ENCODE assay signal across 8 cellular contexts in the genomic region with DNA sequence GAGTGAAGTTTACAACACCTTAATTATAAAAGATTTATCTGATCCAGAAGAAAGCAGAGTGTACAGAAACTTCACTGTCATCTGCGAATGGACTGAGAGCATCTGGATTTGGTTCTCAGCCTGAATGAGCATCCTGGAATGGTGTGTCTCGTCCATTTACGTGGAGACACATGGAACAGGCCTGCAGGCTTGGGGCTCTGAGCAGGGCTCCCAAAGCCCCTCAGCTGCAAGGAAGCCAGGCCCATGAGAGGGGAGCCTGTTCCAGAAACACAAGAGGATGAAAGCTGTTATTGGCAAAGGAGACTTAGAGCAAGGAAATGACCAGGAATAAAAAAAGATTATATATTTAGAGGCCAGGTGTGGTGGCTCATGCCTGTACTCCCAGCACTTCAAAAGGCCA. TPM values are rescaled to one million over a fixed set of nuclear protein-coding genes. Genes with fewer than 3 reads are reported as not detected.
DNase-seq lines count a peak whose midpoint lies in the region; ATAC-seq lines count a peak whose summit lies in the region.
"Had no signal": no experiment of that assay in that cellular context is flagged by ENCODE, and none has a peak within 500 bp of the region (broad histone marks: within the 10 kb centered on the region; RNA-seq: fewer than 3 reads in every experiment).

No MANE protein-coding gene starts in this region.

- POLR2A ChIA-PET in CD8-positive, alpha-beta memory T cell (lab: Charles Lee): no interaction called here

- H3K27me3 ChIP-seq in CD8-positive, alpha-beta memory T cell (ENCODE audit: insufficient read depth, low read length, poor library complexity, severe bottlenecking): no peaks in the 10 kb centered on the region
- no peaks in the 10 kb centered on the region for H3K27me3 ChIP-seq in HUES64 (ENCODE audit: insufficient read depth, low read length)

- H3K4me3 ChIP-seq in CD8-positive, alpha-beta memory T cell (ENCODE audit: low read length): no peak overlapping the region
- H3K4me3 ChIP-seq in HUES64 (ENCODE audit: low read length): no peak overlapping the region

- no peak overlapping the region for H3K9ac ChIP-seq in HUES64 (ENCODE audit: low read depth, low read length)

- peaks cover 4 to 48% (median 5%) of the 10 kb centered on the region in 3 donors for H3K36me3 Mint-ChIP-seq in CD8-positive, alpha-beta memory T cell
- peaks cover 20% of the 10 kb centered on the region for H3K36me3 Mint-ChIP-seq in activated T-cell treated with anti-CD3 and anti-CD28 coated beads, Interleukin-2, amount 50 U/mL, for 4 hours (ENCODE audit: insufficient read depth)
- peaks cover 0 to 5% of the 10 kb centered on the region in 2 donors for H3K36me3 Mint-ChIP-seq in naive B cell

- peaks cover 3% of the 10 kb centered on the region for H3K36me3 ChIP-seq in CD8-positive, alpha-beta memory T cell (ENCODE audit: insufficient read depth, low read length)
- peaks cover 49% of the 10 kb centered on the region for H3K36me3 ChIP-seq in HUES64 (ENCODE audit: insufficient read depth, low read length)

- H3K4me3 Mint-ChIP-seq in CD8-positive, alpha-beta memory T cell: peak overlapping the region; percentile 73 to 92 (median 86)
- H3K4me3 Mint-ChIP-seq in activated T-cell treated with anti-CD3 and anti-CD28 coated beads, Interleukin-2, amount 50 U/mL, for 4 hours: peak overlapping the region; percentile 61
- peak overlapping the region; percentile 1 to 91 (median 81) for H3K4me3 Mint-ChIP-seq in naive B cell

- no peaks in the 10 kb centered on the region for H3K27me3 Mint-ChIP-seq in CD8-positive, alpha-beta memory T cell
- no peaks in the 10 kb centered on the region for H3K27me3 Mint-ChIP-seq in activated T-cell treated with anti-CD3 and anti-CD28 coated beads, Interleukin-2, amount 50 U/mL, for 4 hours (ENCODE audit: low read depth)
- H3K27me3 Mint-ChIP-seq in naive B cell: no peaks in the 10 kb centered on the region

- CTCF ChIA-PET in CD8-positive, alpha-beta memory T cell (lab: Charles Lee): no interaction called here

- peaks cover 56% of the 10 kb centered on the region for H3K4me1 ChIP-seq in CD8-positive, alpha-beta memory T cell (ENCODE audit: insufficient read depth, low read length)
- peaks cover 20% of the 10 kb centered on the region for H3K4me1 ChIP-seq in HUES64 (ENCODE audit: insufficient read depth, low read length)

- peaks cover 0 to 3% (median under 1%) of the 10 kb centered on the region in 5 donors for H3K9me3 Mint-ChIP-seq in CD8-positive, alpha-beta memory T cell
- H3K9me3 Mint-ChIP-seq in activated T-cell treated with anti-CD3 and anti-CD28 coated beads, Interleukin-2, amount 50 U/mL, for 4 hours: no peaks in the 10 kb centered on the region
- no peaks in the 10 kb centered on the region for H3K9me3 Mint-ChIP-seq in naive B cell

- H3K27ac ChIP-seq in CD8-positive, alpha-beta memory T cell (ENCODE audit: low read depth, low read length): no peak overlapping the region
- peak overlapping the region; percentile 53; the same call in 1 of the 2 replicates for H3K27ac ChIP-seq in HUES64 (ENCODE audit: low read depth, low read length)

- 92% methylated on average over 3 of the region's 3 CpGs for WGBS in HUES64

- DNase-seq in CD8-positive, alpha-beta memory T cell: no peak
- no peak for DNase-seq in activated T-cell treated with anti-CD3 and anti-CD28 coated beads, Interleukin-2, amount 50 U/mL, for 4 hours
- no peak for DNase-seq in naive B cell
- no peak for DNase-seq in NCI-H2029 (lab: John Stamatoyannopoulos, UW)

- ATAC-seq in activated T-cell treated with anti-CD3 and anti-CD28 coated beads, Interleukin-2, amount 50 U/mL, for 4 hours: no peak
- no peak for ATAC-seq in naive B cell (ENCODE audit: low read depth in 2 of 2)
- ATAC-seq in HG02571 (IDR thresholded peaks at IDR 0.05; ENCODE audit: unreplicated experiment): no peak
- no peak for ATAC-seq in HG02870 (IDR thresholded peaks at IDR 0.05; ENCODE audit: unreplicated experiment)

- H3K9me3 ChIP-seq in CD8-positive, alpha-beta memory T cell (ENCODE audit: low read length): no peaks in the 10 kb centered on the region
- H3K9me3 ChIP-seq in HUES64 (ENCODE audit: insufficient read depth, low read depth, low read length): no peaks in the 10 kb centered on the region

- H3K27ac Mint-ChIP-seq in CD8-positive, alpha-beta memory T cell: peak overlapping the region in 7 of 8 donors; percentile 42 to 92 (median 85)
- H3K27ac Mint-ChIP-seq in naive B cell: peak overlapping the region in 4 of 6 donors; percentile 64 to 90 (median 75)

- H3K4me1 Mint-ChIP-seq in CD8-positive, alpha-beta memory T cell: peaks cover 55 to 57% (median 57%) of the 10 kb centered on the region in 3 donors
- peaks cover 56% of the 10 kb centered on the region for H3K4me1 Mint-ChIP-seq in activated T-cell treated with anti-CD3 and anti-CD28 coated beads, Interleukin-2, amount 50 U/mL, for 4 hours (ENCODE audit: low read depth)
- peaks cover 26 to 53% (median 48%) of the 10 kb centered on the region in 3 donors for H3K4me1 Mint-ChIP-seq in naive B cell

RNA-seq across cellular contexts. Expression of a gene that starts 22.1 kb away (rescaled TPM):
- total RNA-seq in CD8-positive, alpha-beta memory T cell: 1 to 10 TPM; 2.0 to 2.5 TPM
- polyA plus RNA-seq in CD8-positive, alpha-beta memory T cell: not detected
- 9.0 TPM for polyA plus RNA-seq in HUES64 (2013, experiment 1 of 2)
- polyA plus RNA-seq in HUES64 (2013, experiment 2 of 2): 8.8 TPM
- total RNA-seq in activated T-cell treated with anti-CD3 and anti-CD28 coated beads, Interleukin-2, amount 50 U/mL, for 4 hours: 10 to 100 TPM in 2 of 3 donors, 1 to 10 TPM in 1; 9.5 to 16.7 (median 10.5) TPM
- polyA plus RNA-seq in naive B cell (ENCODE audit: low read depth in 6 of 6): not detected
- total RNA-seq: RPMI7951 had no signal

RNA-seq across cellular contexts. Expression of a gene that starts 28.0 kb away (rescaled TPM):
- total RNA-seq in CD8-positive, alpha-beta memory T cell: 100 to 1,000 TPM; 109 to 110 TPM
- polyA plus RNA-seq in CD8-positive, alpha-beta memory T cell: 68.1 TPM
- polyA plus RNA-seq in HUES64 (2013, experiment 1 of 2): 111 TPM
- polyA plus RNA-seq in HUES64 (2013, experiment 2 of 2): 101 TPM
- total RNA-seq in activated T-cell treated with anti-CD3 and anti-CD28 coated beads, Interleukin-2, amount 50 U/mL, for 4 hours: 100 to 1,000 TPM; 143 to 150 (median 145) TPM
- polyA plus RNA-seq in naive B cell (ENCODE audit: low read depth in 6 of 6): 10 to 100 TPM; 24.5 to 65.2 (median 41.4) TPM
